In the genomic region with DNA sequence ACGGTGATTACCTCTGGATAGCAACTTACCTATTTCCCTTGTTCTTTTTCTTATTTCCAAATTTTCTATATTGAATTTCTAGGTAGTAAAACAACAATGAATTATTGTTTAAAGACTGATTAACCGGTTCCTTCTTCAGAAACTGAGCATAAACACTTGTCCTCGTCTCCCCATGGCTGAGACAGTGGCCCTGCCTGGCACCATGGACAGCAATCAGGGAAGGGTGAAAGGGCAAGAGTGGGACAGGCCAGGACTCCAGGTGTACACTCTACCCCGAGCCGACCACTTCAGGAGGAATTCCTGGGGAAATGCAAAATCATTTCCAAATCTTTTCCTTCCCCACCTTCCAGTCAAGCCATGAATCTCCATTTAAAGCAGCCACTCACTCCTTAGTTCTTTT, we compare ENCODE assay signal across 17 cellular contexts. TPM values are rescaled to one million over a fixed set of nuclear protein-coding genes. Genes with fewer than 3 reads are reported as not detected.
A peak's percentile ranks its signal among the peaks of the same experiment; 100 is the strongest.
DNase-seq lines count a peak whose midpoint lies in the region; ATAC-seq, FAIRE-seq and TF ChIP-seq lines count a peak whose summit lies in the region.
"Had no signal": no experiment of that assay in that cellular context is flagged by ENCODE, and none has a peak within 500 bp of the region (broad histone marks: within the 10 kb centered on the region; RNA-seq: fewer than 3 reads in every experiment).

No MANE protein-coding gene starts in this region.

- H3K4me3 ChIP-seq in HepG2 (replicated peaks in 1 of 3; ENCODE audit: insufficient read depth in 1 of 3, low read depth in 2 of 3, low read length in 3 of 3) (no peak overlapping the region), right lobe of liver (no peak overlapping the region), RWPE2 (ENCODE audit: severe bottlenecking) (no peak overlapping the region)
- H3K4me3 ChIP-seq: SJSA1 had no signal

- H3K27ac ChIP-seq in HepG2 (ENCODE audit: extremely low read length, insufficient read depth, low read length) (no peak overlapping the region), right lobe of liver (no peak overlapping the region), RWPE2 (ENCODE audit: poor library complexity, severe bottlenecking) (peak overlapping the region; percentile 85)
- H3K27ac ChIP-seq: SJSA1 had no signal

- no peak for TF ChIP-seq POLR2A in HepG2 (IDR thresholded peaks at IDR 0.05; ENCODE audit: insufficient read depth in 1 of 2, low read depth in 2 of 2, low read length in 2 of 2)
- TF ChIP-seq POLR2A in right lobe of liver (IDR thresholded peaks at IDR 0.05): no peak

- CTCF ChIA-PET in HepG2 (lab: Yijun Ruan, JAX; ENCODE audit: low intra/inter-chr PET ratio, low total read pairs): no interaction called here

- H3K9ac ChIP-seq in HepG2 (ENCODE audit: insufficient read depth, low read depth, low read length): no peak overlapping the region

- H3K9me3 Mint-ChIP-seq in osteocyte (ENCODE audit: unreplicated experiment): no peaks in the 10 kb centered on the region
- H3K9me3 Mint-ChIP-seq: CD4-positive, CD25-positive, alpha-beta regulatory T cell had no signal

- no peaks in the 10 kb centered on the region for H3K4me1 ChIP-seq in HepG2 (ENCODE audit: insufficient read depth, low read length)
- peaks cover 0 to 10% (median 3%) of the 10 kb centered on the region in 4 donors for H3K4me1 ChIP-seq in right lobe of liver
- peaks cover 38% of the 10 kb centered on the region for H3K4me1 ChIP-seq in RWPE2 (ENCODE audit: insufficient read depth, poor library complexity, severe bottlenecking)

- H3K36me3 ChIP-seq in HepG2 (replicated peaks in 1 of 2; ENCODE audit: control insufficient read depth in 1 of 2, insufficient read depth in 2 of 2, low read length in 2 of 2) (peaks cover 7 to 35% of the 10 kb centered on the region in 2 experiments), right lobe of liver (peaks cover 0 to 37% (median under 1%) of the 10 kb centered on the region in 4 donors), RWPE2 (ENCODE audit: low read depth) (peaks cover 55% of the 10 kb centered on the region)

- DNase-seq in HepG2 (ENCODE audit: low spot score) (no peak), right lobe of liver (no peak), RWPE2 (ENCODE audit: low spot score) (no peak), osteocyte (ENCODE audit: extremely low spot score, unreplicated experiment) (peak; percentile 44), GM19238 (ENCODE audit: insufficient read length, low spot score) (no peak), NCI-H187 treated with DMSO at 0.1 percent for 48 hours (lab: John Stamatoyannopoulos, UW) (no peak), amygdala (lab: John Stamatoyannopoulos, UW) (no peak), SK-N-DZ (ENCODE audit: low spot score) (no peak)
- DNase-seq: ACHN; CD4-positive, CD25-positive, alpha-beta regulatory T cell; DMS53; MV-4-11; NCI-H1417 treated with DMSO at 0.1 percent for 48 hours; NCI-H2029 treated with DMSO at 0.1 percent for 48 hours; NCI-H510A treated with DMSO at 0.1 percent for 48 hours had no signal

- peaks cover 35% of the 10 kb centered on the region for H3K4me1 Mint-ChIP-seq in osteocyte (ENCODE audit: unreplicated experiment)
- H3K4me1 Mint-ChIP-seq: CD4-positive, CD25-positive, alpha-beta regulatory T cell had no signal

- H4K20me1 ChIP-seq in HepG2 (ENCODE audit: insufficient read depth, low read length): no peaks in the 10 kb centered on the region; the same call in 1 of the 2 replicates

- no TSS peak for BruUV-seq in HepG2 (replicated peaks; lab: Mats Ljungman, UMichigan)

- intact Hi-C loops in HepG2 (cut with micrococcal nuclease; ENCODE audit: unreplicated experiment) (no loop called here), right lobe of liver (cut with DNase I) (no loop called here)

- H3K27ac Mint-ChIP-seq in osteocyte (ENCODE audit: unreplicated experiment): peak overlapping the region; percentile 45

- H3K27me3 Mint-ChIP-seq in osteocyte (ENCODE audit: unreplicated experiment): no peaks in the 10 kb centered on the region
- H3K27me3 Mint-ChIP-seq: CD4-positive, CD25-positive, alpha-beta regulatory T cell had no signal

- WGBS in HepG2 (ENCODE audit: low lambda C conversion rate): 93% methylated on average over 5 of the region's 5 CpGs
- 92% methylated on average over 5 of the region's 5 CpGs for WGBS in right lobe of liver (ENCODE audit: insufficient coverage, low coverage, low lambda C conversion rate, missing lambda C conversion rate)

- H3K36me3 Mint-ChIP-seq in osteocyte (ENCODE audit: unreplicated experiment): peaks cover 41% of the 10 kb centered on the region

- ATAC-seq in HepG2: no peak
- ATAC-seq in right lobe of liver: no peak
- no peak for ATAC-seq in RWPE2 (ENCODE audit: low read depth)

- H3K9me3 ChIP-seq in HepG2 (ENCODE audit: low read length) (no peaks in the 10 kb centered on the region), right lobe of liver (no peaks in the 10 kb centered on the region), RWPE2 (ENCODE audit: severe bottlenecking) (no peaks in the 10 kb centered on the region)
- H3K9me3 ChIP-seq: SJSA1 had no signal

- no peak for TF ChIP-seq CTCF in HepG2 (CRISPR knock-in tag; IDR thresholded peaks at IDR 0.05)
- no peak for TF ChIP-seq CTCF in right lobe of liver (IDR thresholded peaks at IDR 0.05)
- no peak for TF ChIP-seq CTCF in RWPE2 (IDR thresholded peaks at IDR 0.05; ENCODE audit: poor library complexity, severe bottlenecking)
- TF ChIP-seq CTCF in osteocyte (IDR thresholded peaks at IDR 0.05): no peak

- H3K27me3 ChIP-seq in HepG2 (ENCODE audit: control insufficient read depth in 1 of 2, insufficient read depth in 2 of 2, low read length in 2 of 2) (no peaks in the 10 kb centered on the region), right lobe of liver (no peaks in the 10 kb centered on the region), RWPE2 (ENCODE audit: insufficient read depth, poor library complexity, severe bottlenecking) (no peaks in the 10 kb centered on the region)
- H3K27me3 ChIP-seq: SJSA1 had no signal

- FAIRE-seq in HepG2 (lab: Jason Lieb, UNC): no peak
- FAIRE-seq: GM18507 had no signal

- no peak overlapping the region for H3K4me3 Mint-ChIP-seq in osteocyte (ENCODE audit: unreplicated experiment)
- H3K4me3 Mint-ChIP-seq: CD4-positive, CD25-positive, alpha-beta regulatory T cell had no signal

- no peak for TF ChIP-seq RAD21 in HepG2 (CRISPR knock-in tag; IDR thresholded peaks at IDR 0.05)

- no peak overlapping the region for H2AFZ ChIP-seq in HepG2 (ENCODE audit: low read length)

- H3K79me2 ChIP-seq in HepG2 (ENCODE audit: insufficient read depth, low read length): no peaks in the 10 kb centered on the region

- POLR2A ChIA-PET in HepG2 (lab: Yijun Ruan, JAX): no interaction called here

- no peak for TF ChIP-seq EP300 in HepG2 (IDR thresholded peaks at IDR 0.05; ENCODE audit: low read depth in 2 of 2, low read length in 2 of 2)
- no peak for TF ChIP-seq EP300 in HepG2 (CRISPR knock-in tag; IDR thresholded peaks at IDR 0.05; ENCODE audit: borderline replicate concordance)

- no peak overlapping the region for H3K4me2 ChIP-seq in HepG2 (ENCODE audit: low read depth, low read length)

- in situ Hi-C loops in HepG2 (cut with HindIII; ENCODE audit: extremely low pct_ligation_motif_present, low pct_unique_long_range_greater_than_20kb): no loop called here

RNA-seq across cellular contexts. Expression of a gene that starts 48.8 kb away (rescaled TPM):
- total RNA-seq in HepG2 (2016; rRNA removed; fragmentation: Illumina TruSeq; extraction: Trizol) (0.18 and 0.20 TPM in 2 replicates), right lobe of liver (1 to 10 TPM in 3 of 6 experiments, under 1 TPM in 3; 0.46 to 3.5 (median 1.7) TPM), osteocyte (377 and 379 TPM in 2 replicates)
- 0.09 TPM in 1 of 2 replicates, not detected in the other for total RNA-seq in HepG2 (2016; cell fraction: cytosol; rRNA removed; fragmentation: Illumina TruSeq; extraction: Trizol; ENCODE audit: low read depth)
- total RNA-seq in HepG2 (2016; cell fraction: insoluble cytoplasmic fraction; rRNA removed; fragmentation: Illumina TruSeq; extraction: Trizol): 0.10 and 0.41 TPM in 2 replicates
- total RNA-seq in HepG2 (2016; cell fraction: membrane; rRNA removed; fragmentation: Illumina TruSeq; extraction: Trizol): 0.06 TPM in 1 of 2 replicates, not detected in the other
- 0.28 and 0.84 TPM in 2 replicates for total RNA-seq in HepG2 (2016; cell fraction: nucleus; rRNA removed; fragmentation: Illumina TruSeq; extraction: Trizol)
- 0.41 and 0.46 TPM in 2 replicates for polyA plus RNA-seq in HepG2 (2011; rRNA removed)
- 0.32 and 0.35 TPM in 2 replicates for polyA plus RNA-seq in HepG2 (2011; cell fraction: cytosol; rRNA removed)
- 1.4 and 1.5 TPM in 2 replicates for polyA plus RNA-seq in HepG2 (2011; cell fraction: nucleus; rRNA removed)
- 0.27 and 0.68 TPM in 2 replicates for polyA plus RNA-seq in HepG2 (2012)
- polyA plus RNA-seq in HepG2 (2016; cell fraction: cytosol; fragmentation: Illumina TruSeq; extraction: Trizol; ENCODE audit: low read depth): 0.06 TPM in 1 of 2 replicates, not detected in the other
- polyA plus RNA-seq in HepG2 (2016; cell fraction: insoluble cytoplasmic fraction; fragmentation: Illumina TruSeq; extraction: Trizol; ENCODE audit: low read depth): 0.12 and 0.17 TPM in 2 replicates
- 0.07 and 0.09 TPM in 2 replicates for polyA plus RNA-seq in HepG2 (2016; cell fraction: membrane; fragmentation: Illumina TruSeq; extraction: Trizol; ENCODE audit: low read depth)
- 0.64 and 0.72 TPM in 2 replicates for polyA plus RNA-seq in HepG2 (2016; cell fraction: nucleus; fragmentation: Illumina TruSeq; extraction: Trizol; ENCODE audit: insufficient read depth, low read depth)
- 0.44 and 1.1 TPM in 2 replicates for polyA minus RNA-seq in HepG2 (2011; rRNA and poly(A)+ RNA removed; ENCODE audit: low replicate concordance)
- polyA minus RNA-seq in HepG2 (2011; cell fraction: cytosol; rRNA and poly(A)+ RNA removed): 0.35 and 0.89 TPM in 2 replicates
- 0.52 and 0.99 TPM in 2 replicates for polyA minus RNA-seq in HepG2 (2011; cell fraction: nucleus; rRNA and poly(A)+ RNA removed)
- 0.01 TPM in 1 of 2 replicates, not detected in the other for polyA plus RNA-seq in SK-N-DZ (2014; cell fraction: cytosol; rRNA removed)
- not detected in 2 replicates for polyA plus RNA-seq in SK-N-DZ (2014; cell fraction: nucleus; rRNA removed)

RNA-seq across cellular contexts. Expression of a gene that starts 52.0 kb away (rescaled TPM):
- total RNA-seq in HepG2 (2016; rRNA removed; fragmentation: Illumina TruSeq; extraction: Trizol) (18.4 and 21.3 TPM in 2 replicates), right lobe of liver (10 to 100 TPM; 12.7 to 17.9 (median 15.9) TPM), osteocyte (45.6 and 47.7 TPM in 2 replicates)
- total RNA-seq in HepG2 (2016; cell fraction: cytosol; rRNA removed; fragmentation: Illumina TruSeq; extraction: Trizol; ENCODE audit: low read depth): 3.5 TPM in 2 replicates
- total RNA-seq in HepG2 (2016; cell fraction: insoluble cytoplasmic fraction; rRNA removed; fragmentation: Illumina TruSeq; extraction: Trizol): 19.8 and 20.9 TPM in 2 replicates
- total RNA-seq in HepG2 (2016; cell fraction: membrane; rRNA removed; fragmentation: Illumina TruSeq; extraction: Trizol): 9.2 and 9.5 TPM in 2 replicates
- total RNA-seq in HepG2 (2016; cell fraction: nucleus; rRNA removed; fragmentation: Illumina TruSeq; extraction: Trizol): 26.2 and 29.2 TPM in 2 replicates
- polyA plus RNA-seq in HepG2 (2011; rRNA removed): 25.4 and 29.6 TPM in 2 replicates
- 24.2 and 28.0 TPM in 2 replicates for polyA plus RNA-seq in HepG2 (2011; cell fraction: cytosol; rRNA removed)
- polyA plus RNA-seq in HepG2 (2011; cell fraction: nucleus; rRNA removed): 48.2 and 52.6 TPM in 2 replicates
- 12.5 and 16.0 TPM in 2 replicates for polyA plus RNA-seq in HepG2 (2012)
- 1.2 TPM in 2 replicates for polyA plus RNA-seq in HepG2 (2016; cell fraction: cytosol; fragmentation: Illumina TruSeq; extraction: Trizol; ENCODE audit: low read depth)
- 14.8 and 15.3 TPM in 2 replicates for polyA plus RNA-seq in HepG2 (2016; cell fraction: insoluble cytoplasmic fraction; fragmentation: Illumina TruSeq; extraction: Trizol; ENCODE audit: low read depth)
- 4.1 and 4.7 TPM in 2 replicates for polyA plus RNA-seq in HepG2 (2016; cell fraction: membrane; fragmentation: Illumina TruSeq; extraction: Trizol; ENCODE audit: low read depth)
- 26.0 and 27.0 TPM in 2 replicates for polyA plus RNA-seq in HepG2 (2016; cell fraction: nucleus; fragmentation: Illumina TruSeq; extraction: Trizol; ENCODE audit: insufficient read depth, low read depth)
- polyA minus RNA-seq in HepG2 (2011; rRNA and poly(A)+ RNA removed; ENCODE audit: low replicate concordance): 135 and 167 TPM in 2 replicates
- 14.9 and 19.7 TPM in 2 replicates for polyA minus RNA-seq in HepG2 (2011; cell fraction: cytosol; rRNA and poly(A)+ RNA removed)
- 60.0 and 62.0 TPM in 2 replicates for polyA minus RNA-seq in HepG2 (2011; cell fraction: nucleus; rRNA and poly(A)+ RNA removed)
- 17.3 and 19.6 TPM in 2 replicates for polyA plus RNA-seq in SK-N-DZ (2014; cell fraction: cytosol; rRNA removed)
- polyA plus RNA-seq in SK-N-DZ (2014; cell fraction: nucleus; rRNA removed): 20.8 and 26.7 TPM in 2 replicates

RNA-seq across cellular contexts. Expression of a gene that starts 52.1 kb away (rescaled TPM):
- total RNA-seq in HepG2 (2016; rRNA removed; fragmentation: Illumina TruSeq; extraction: Trizol) (44.4 and 70.8 TPM in 2 replicates), right lobe of liver (10 to 100 TPM; 19.4 to 25.7 (median 22.5) TPM), osteocyte (59.5 and 61.6 TPM in 2 replicates)
- total RNA-seq in HepG2 (2016; cell fraction: cytosol; rRNA removed; fragmentation: Illumina TruSeq; extraction: Trizol; ENCODE audit: low read depth): 6.5 and 7.9 TPM in 2 replicates
- 47.2 and 70.6 TPM in 2 replicates for total RNA-seq in HepG2 (2016; cell fraction: insoluble cytoplasmic fraction; rRNA removed; fragmentation: Illumina TruSeq; extraction: Trizol)
- 22.9 and 29.1 TPM in 2 replicates for total RNA-seq in HepG2 (2016; cell fraction: membrane; rRNA removed; fragmentation: Illumina TruSeq; extraction: Trizol)
- total RNA-seq in HepG2 (2016; cell fraction: nucleus; rRNA removed; fragmentation: Illumina TruSeq; extraction: Trizol): 23.9 and 25.1 TPM in 2 replicates
- polyA plus RNA-seq in HepG2 (2011; rRNA removed): 26.2 and 31.0 TPM in 2 replicates
- polyA plus RNA-seq in HepG2 (2011; cell fraction: cytosol; rRNA removed): 14.5 and 24.4 TPM in 2 replicates
- 9.2 and 12.3 TPM in 2 replicates for polyA plus RNA-seq in HepG2 (2011; cell fraction: nucleus; rRNA removed)
- 25.9 and 41.2 TPM in 2 replicates for polyA plus RNA-seq in HepG2 (2012)
- polyA plus RNA-seq in HepG2 (2016; cell fraction: cytosol; fragmentation: Illumina TruSeq; extraction: Trizol; ENCODE audit: low read depth): 7.5 and 8.5 TPM in 2 replicates
- 72.6 and 86.3 TPM in 2 replicates for polyA plus RNA-seq in HepG2 (2016; cell fraction: insoluble cytoplasmic fraction; fragmentation: Illumina TruSeq; extraction: Trizol; ENCODE audit: low read depth)
- polyA plus RNA-seq in HepG2 (2016; cell fraction: membrane; fragmentation: Illumina TruSeq; extraction: Trizol; ENCODE audit: low read depth): 20.0 and 20.7 TPM in 2 replicates
- polyA plus RNA-seq in HepG2 (2016; cell fraction: nucleus; fragmentation: Illumina TruSeq; extraction: Trizol; ENCODE audit: insufficient read depth, low read depth): 34.0 and 37.4 TPM in 2 replicates
- 7.2 and 30.7 TPM in 2 replicates for polyA minus RNA-seq in HepG2 (2011; rRNA and poly(A)+ RNA removed; ENCODE audit: low replicate concordance)
- 20.0 TPM in 2 replicates for polyA minus RNA-seq in HepG2 (2011; cell fraction: cytosol; rRNA and poly(A)+ RNA removed)
- polyA minus RNA-seq in HepG2 (2011; cell fraction: nucleus; rRNA and poly(A)+ RNA removed): 15.7 and 17.8 TPM in 2 replicates
- polyA plus RNA-seq in SK-N-DZ (2014; cell fraction: cytosol; rRNA removed): 16.9 and 25.0 TPM in 2 replicates
- 10.8 and 12.6 TPM in 2 replicates for polyA plus RNA-seq in SK-N-DZ (2014; cell fraction: nucleus; rRNA removed)

Comparison
In these comparisons a context has a peak if more than half of its experiments do, and no peak if none do; other contexts are left out.
1. RNA of a gene that starts 48.8 kb away (total RNA-seq): 377 to 379 TPM in osteocyte; 0.46 to 3.5 TPM in right lobe of liver and 0.06 to 0.84 TPM in HepG2; every median in the first group is over 10 times any median in the second.